1 cellular context compared by ENCODE assay signal in the genomic region with DNA sequence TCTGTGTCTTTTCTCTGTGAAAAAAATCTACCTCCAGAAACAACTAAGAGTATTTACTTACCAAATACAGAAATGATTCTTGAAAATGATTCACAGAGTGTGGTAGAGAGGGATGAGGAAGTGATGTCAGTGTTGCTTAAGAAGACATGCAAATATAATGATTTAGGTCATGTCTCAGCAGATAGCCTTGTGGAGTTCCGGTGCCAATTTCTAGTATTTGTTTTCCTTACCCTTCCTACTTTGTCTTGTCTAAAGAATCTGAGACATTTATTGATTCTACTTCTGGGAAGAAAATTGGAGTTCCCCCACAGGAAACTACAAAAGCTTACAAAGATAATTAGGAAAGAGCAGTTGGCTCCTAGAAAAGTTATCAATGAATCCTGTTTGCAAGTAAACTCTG.
TF ChIP-seq lines count a peak whose summit lies in the region.

No MANE protein-coding gene starts in this region.

TF ChIP-seq in HepG2, 621 proteins besides CTCF, POLR2A, EP300 and RAD21 (continued from another document):
- TF ChIP-seq, protein P1, sequence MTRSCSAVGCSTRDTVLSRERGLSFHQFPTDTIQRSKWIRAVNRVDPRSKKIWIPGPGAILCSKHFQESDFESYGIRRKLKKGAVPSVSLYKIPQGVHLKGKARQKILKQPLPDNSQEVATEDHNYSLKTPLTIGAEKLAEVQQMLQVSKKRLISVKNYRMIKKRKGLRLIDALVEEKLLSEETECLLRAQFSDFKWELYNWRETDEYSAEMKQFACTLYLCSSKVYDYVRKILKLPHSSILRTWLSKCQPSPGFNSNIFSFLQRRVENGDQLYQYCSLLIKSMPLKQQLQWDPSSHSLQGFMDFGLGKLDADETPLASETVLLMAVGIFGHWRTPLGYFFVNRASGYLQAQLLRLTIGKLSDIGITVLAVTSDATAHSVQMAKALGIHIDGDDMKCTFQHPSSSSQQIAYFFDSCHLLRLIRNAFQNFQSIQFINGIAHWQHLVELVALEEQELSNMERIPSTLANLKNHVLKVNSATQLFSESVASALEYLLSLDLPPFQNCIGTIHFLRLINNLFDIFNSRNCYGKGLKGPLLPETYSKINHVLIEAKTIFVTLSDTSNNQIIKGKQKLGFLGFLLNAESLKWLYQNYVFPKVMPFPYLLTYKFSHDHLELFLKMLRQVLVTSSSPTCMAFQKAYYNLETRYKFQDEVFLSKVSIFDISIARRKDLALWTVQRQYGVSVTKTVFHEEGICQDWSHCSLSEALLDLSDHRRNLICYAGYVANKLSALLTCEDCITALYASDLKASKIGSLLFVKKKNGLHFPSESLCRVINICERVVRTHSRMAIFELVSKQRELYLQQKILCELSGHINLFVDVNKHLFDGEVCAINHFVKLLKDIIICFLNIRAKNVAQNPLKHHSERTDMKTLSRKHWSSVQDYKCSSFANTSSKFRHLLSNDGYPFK (CRISPR knock-in tag; IDR thresholded peaks at IDR 0.05; ENCODE audit: borderline replicate concordance), result no peak
- TF ChIP-seq FIP1L1 (IDR thresholded peaks at IDR 0.05; ENCODE audit: borderline replicate concordance, insufficient read depth, low read depth, low read length), result no peak
- no peak for TF ChIP-seq DPF2 (CRISPR knock-in tag; IDR thresholded peaks at IDR 0.05; ENCODE audit: borderline replicate concordance, low read depth)
- no peak for TF ChIP-seq RFXANK (CRISPR knock-in tag; IDR thresholded peaks at IDR 0.05)
- no peak for TF ChIP-seq MIER2 (CRISPR knock-in tag; IDR thresholded peaks at IDR 0.05)
- TF ChIP-seq CREM (IDR thresholded peaks at IDR 0.05), result no peak
- no peak for TF ChIP-seq CREM (CRISPR knock-in tag; IDR thresholded peaks at IDR 0.05)
